ENCODE assay signal across 9 cellular contexts in genomic region chr15:80403712-80404056, GRCh38. TPM values are rescaled to one million over a fixed set of nuclear protein-coding genes. Genes with fewer than 3 reads are reported as not detected.
DNase-seq lines count a peak whose midpoint lies in the region; ATAC-seq and TF ChIP-seq lines count a peak whose summit lies in the region.
"Had no signal": no experiment of that assay in that cellular context is flagged by ENCODE, and none has a peak within 500 bp of the region (broad histone marks: within the 10 kb centered on the region; RNA-seq: fewer than 3 reads in every experiment).

No MANE protein-coding gene starts in this region.

- peak; percentile 34 for DNase-seq in NCI-H1105 treated with DMSO at 0.1 percent for 48 hours (lab: John Stamatoyannopoulos, UW)
- no peak for DNase-seq in NCI-H1105 (lab: John Stamatoyannopoulos, UW)
- DNase-seq in MCF 10A (ENCODE audit: unreplicated experiment) = no peak
- DNase-seq in kidney epithelial cell (ENCODE audit: low read depth) = no peak
- DNase-seq in thoracic aorta (ENCODE audit: low spot score) = no peak
- no peak for DNase-seq in stimulated activated naive CD8-positive, alpha-beta T cell treated with anti-CD3 and anti-CD28 coated beads, Interleukin-15, Interleukin-2, amounts not matched to agents 100 U/mL and 50 U/mL, for 24 hours
- DNase-seq in NCI-H2107 (lab: John Stamatoyannopoulos, UW) = no peak
- no peak for DNase-seq in activated T-helper 2 cell treated with anti-CD3 and anti-CD28 coated beads, Interferon-gamma antibody, Interleukin-2, Interleukin-4, amounts not matched to agents 10 μg/mL and 5 μg/mL and 100 μg/mL, durations not matched to agents 14 hours and 24 hours and 36 hours (ENCODE audit: low spot score)
- DNase-seq: CD4-positive, CD25-positive, alpha-beta regulatory T cell had no signal

- H3K4me3 Mint-ChIP-seq in MCF 10A (ENCODE audit: unreplicated experiment) = peak overlapping the region; percentile 7
- no peak overlapping the region for H3K4me3 Mint-ChIP-seq in activated T-helper 2 cell treated with anti-CD3 and anti-CD28 coated beads, Interferon-gamma antibody, Interleukin-2, Interleukin-4, amounts not matched to agents 10 μg/mL and 5 μg/mL and 100 μg/mL, durations not matched to agents 14 hours and 24 hours and 36 hours (ENCODE audit: low read depth)
- H3K4me3 Mint-ChIP-seq: CD4-positive, CD25-positive, alpha-beta regulatory T cell had no signal

- H3K9me3 ChIP-seq in thoracic aorta = no peaks in the 10 kb centered on the region

- no peaks in the 10 kb centered on the region for H3K36me3 Mint-ChIP-seq in MCF 10A (ENCODE audit: insufficient read depth, unreplicated experiment)
- no peaks in the 10 kb centered on the region for H3K36me3 Mint-ChIP-seq in activated T-helper 2 cell treated with anti-CD3 and anti-CD28 coated beads, Interferon-gamma antibody, Interleukin-2, Interleukin-4, amounts not matched to agents 10 μg/mL and 5 μg/mL and 100 μg/mL, durations not matched to agents 14 hours and 24 hours and 36 hours (ENCODE audit: low read depth)
- H3K36me3 Mint-ChIP-seq: CD4-positive, CD25-positive, alpha-beta regulatory T cell had no signal

- BruUV-seq in MCF 10A (replicated peaks; lab: Mats Ljungman, UMichigan) = no TSS peak

- H3K27ac ChIP-seq in thoracic aorta = peak overlapping the region in 1 of 2 donors; percentile 50

- H3K36me3 ChIP-seq in kidney epithelial cell (ENCODE audit: control insufficient read depth, insufficient read depth, low read length) (no peaks in the 10 kb centered on the region), thoracic aorta (no peaks in the 10 kb centered on the region)

- no peak overlapping the region for H3K27ac Mint-ChIP-seq in MCF 10A (ENCODE audit: low read depth, unreplicated experiment)
- H3K27ac Mint-ChIP-seq in activated T-helper 2 cell treated with anti-CD3 and anti-CD28 coated beads, Interferon-gamma antibody, Interleukin-2, Interleukin-4, amounts not matched to agents 10 μg/mL and 5 μg/mL and 100 μg/mL, durations not matched to agents 14 hours and 24 hours and 36 hours = no peak overlapping the region
- H3K27ac Mint-ChIP-seq: CD4-positive, CD25-positive, alpha-beta regulatory T cell had no signal

- no peaks in the 10 kb centered on the region for H3K9me3 Mint-ChIP-seq in MCF 10A (ENCODE audit: unreplicated experiment)
- no peaks in the 10 kb centered on the region for H3K9me3 Mint-ChIP-seq in activated T-helper 2 cell treated with anti-CD3 and anti-CD28 coated beads, Interferon-gamma antibody, Interleukin-2, Interleukin-4, amounts not matched to agents 10 μg/mL and 5 μg/mL and 100 μg/mL, durations not matched to agents 14 hours and 24 hours and 36 hours

- CTCF ChIA-PET in MCF 10A (lab: Yijun Ruan, JAX) = no interaction called here

- ATAC-seq in thoracic aorta (ENCODE audit: insufficient number of reproducible peaks, low FRiP score, low read depth) = no peak
- ATAC-seq in stimulated activated naive CD8-positive, alpha-beta T cell treated with anti-CD3 and anti-CD28 coated beads, Interleukin-15, Interleukin-2, amounts not matched to agents 100 U/mL and 50 U/mL, for 24 hours = no peak

- intact Hi-C loops in MCF 10A (cut with micrococcal nuclease) = no loop called here
- intact Hi-C loops in activated T-helper 2 cell treated with anti-CD3 and anti-CD28 coated beads, Interferon-gamma antibody, Interleukin-2, Interleukin-4, amounts not matched to agents 10 μg/mL and 5 μg/mL and 100 μg/mL, durations not matched to agents 14 hours and 24 hours and 36 hours (cut with micrococcal nuclease) = no loop called here

- H3K4me3 ChIP-seq in kidney epithelial cell (ENCODE audit: low read depth, low read length) = peak overlapping the region; percentile 62
- H3K4me3 ChIP-seq in thoracic aorta = peak overlapping the region; percentile 76

- peaks cover 0 to 14% of the 10 kb centered on the region in 2 donors for H3K4me1 ChIP-seq in thoracic aorta (ENCODE audit: control insufficient read depth in 1 of 2, low read depth in 2 of 2)

- no peaks in the 10 kb centered on the region for H3K4me1 Mint-ChIP-seq in MCF 10A (ENCODE audit: insufficient read depth, unreplicated experiment)
- peaks cover 3% of the 10 kb centered on the region for H3K4me1 Mint-ChIP-seq in activated T-helper 2 cell treated with anti-CD3 and anti-CD28 coated beads, Interferon-gamma antibody, Interleukin-2, Interleukin-4, amounts not matched to agents 10 μg/mL and 5 μg/mL and 100 μg/mL, durations not matched to agents 14 hours and 24 hours and 36 hours (ENCODE audit: low read depth)

- no peaks in the 10 kb centered on the region for H3K27me3 ChIP-seq in kidney epithelial cell (ENCODE audit: control insufficient read depth, insufficient read depth, low read length)
- H3K27me3 ChIP-seq in thoracic aorta (replicated peaks; ENCODE audit: insufficient read depth) = no peaks in the 10 kb centered on the region

- TF ChIP-seq CTCF in MCF 10A (IDR thresholded peaks at IDR 0.05; ENCODE audit: unreplicated experiment) (no peak), kidney epithelial cell (IDR thresholded peaks at IDR 0.05; ENCODE audit: insufficient read depth, low read length, poor library complexity, severe bottlenecking) (no peak), thoracic aorta (IDR thresholded peaks at IDR 0.05) (no peak)

- peaks cover 82% of the 10 kb centered on the region for H3K27me3 Mint-ChIP-seq in MCF 10A (ENCODE audit: insufficient read depth, unreplicated experiment)
- peaks cover 62% of the 10 kb centered on the region for H3K27me3 Mint-ChIP-seq in activated T-helper 2 cell treated with anti-CD3 and anti-CD28 coated beads, Interferon-gamma antibody, Interleukin-2, Interleukin-4, amounts not matched to agents 10 μg/mL and 5 μg/mL and 100 μg/mL, durations not matched to agents 14 hours and 24 hours and 36 hours (ENCODE audit: low read depth)

- POLR2A ChIA-PET in MCF 10A (lab: Yijun Ruan, JAX) = no interaction called here

RNA-seq across cellular contexts. Expression of gene ARNT2, which starts 0.5 kb away (rescaled TPM):
- total RNA-seq in MCF 10A (2022) (1.6 and 2.6 TPM in 2 replicates), kidney epithelial cell (21.6 and 22.9 TPM in 2 replicates), thoracic aorta (10 to 100 TPM in 1 of 2 donors, 1 to 10 TPM in 1; 5.8 to 22.9 TPM)
- 0.28 TPM in 1 of 2 replicates, not detected in the other for total RNA-seq in activated T-helper 2 cell treated with anti-CD3 and anti-CD28 coated beads, Interferon-gamma antibody, Interleukin-2, Interleukin-4, amounts not matched to agents 10 μg/mL and 5 μg/mL and 100 μg/mL, durations not matched to agents 14 hours and 24 hours and 36 hours
- total RNA-seq: CD4-positive, CD25-positive, alpha-beta regulatory T cell had no signal
